ENCODE assay signal across 30 cellular contexts in the genomic region with DNA sequence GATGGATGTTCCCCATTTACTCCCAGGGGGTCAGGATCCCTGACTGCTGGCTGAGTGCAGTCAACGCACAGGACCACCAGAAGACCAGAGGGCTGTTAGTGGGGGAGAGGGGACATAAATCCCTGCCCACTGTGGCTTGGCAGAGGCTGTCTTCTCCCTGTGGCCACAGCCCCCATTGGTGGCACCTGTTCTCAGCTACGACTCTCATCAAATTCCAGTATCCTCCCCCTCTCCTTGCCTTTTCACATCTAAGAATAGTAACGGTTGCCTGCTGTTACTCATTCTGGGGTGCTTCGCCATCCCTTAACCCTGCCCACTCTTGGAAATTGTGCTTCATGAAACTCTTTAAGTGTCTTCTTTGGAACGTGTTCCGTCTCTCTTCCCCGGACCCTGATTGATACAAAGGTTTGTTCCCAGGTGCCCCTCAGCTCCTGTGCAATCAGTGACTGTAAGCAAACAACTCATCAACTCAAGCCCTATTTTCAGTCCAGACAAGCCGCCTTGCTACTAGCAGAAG. TPM values are rescaled to one million over a fixed set of nuclear protein-coding genes. Genes with fewer than 3 reads are reported as not detected.
"Had no signal": no experiment of that assay in that cellular context is flagged by ENCODE, and none has a peak within 500 bp of the region (broad histone marks: within the 10 kb centered on the region; RNA-seq: fewer than 3 reads in every experiment).

No MANE protein-coding gene starts in this region.

- H3K27me3 Mint-ChIP-seq: activated T-cell treated with anti-CD3 and anti-CD28 coated beads, Interleukin-2, amount 50 U/mL, for 24 hours had no signal

- H3K4me1 Mint-ChIP-seq: activated CD4-positive, alpha-beta memory T cell treated with anti-CD3 and anti-CD28 coated beads, Interleukin-2, amount 10 ng/mL, durations not matched to agents 7 days and 5 days; activated CD4-positive, alpha-beta T cell treated with anti-CD3 and anti-CD28 coated beads, Interleukin-2, amount 10 ng/mL, durations not matched to agents 7 days and 5 days; activated naive CD4-positive, alpha-beta T cell treated with anti-CD3 and anti-CD28 coated beads, Interleukin-2, amount 10 ng/mL, durations not matched to agents 7 days and 5 days; central memory CD8-positive, alpha-beta T cell had no signal

- H3K36me3 Mint-ChIP-seq: activated naive CD4-positive, alpha-beta T cell treated with anti-CD3 and anti-CD28 coated beads, Interleukin-2, amount 10 ng/mL, durations not matched to agents 7 days and 5 days; activated naive CD8-positive, alpha-beta T cell; WTC11 had no signal

- H3K27ac ChIP-seq: brain microvascular endothelial cell, esophagus muscularis mucosa, foreskin keratinocyte, gastroesophageal sphincter, VCaP had no signal

- H3K4me3 ChIP-seq: esophagus muscularis mucosa, gastroesophageal sphincter had no signal

- DNase-seq: activated CD4-positive, alpha-beta memory T cell treated with anti-CD3 and anti-CD28 coated beads, Interleukin-2, amount 10 ng/mL, durations not matched to agents 7 days and 5 days; activated CD4-positive, alpha-beta T cell treated with anti-CD3 and anti-CD28 coated beads for 1 hour; activated CD4-positive, alpha-beta T cell treated with anti-CD3 and anti-CD28 coated beads for 4 hours; activated CD4-positive, alpha-beta T cell treated with anti-CD3 and anti-CD28 coated beads, Interleukin-2, amount 10 ng/mL, durations not matched to agents 7 days and 5 days; activated CD4-positive, alpha-beta T cell treated with anti-CD3 and anti-CD28 coated beads, Interleukin-2, amount 50 U/mL, for 4 hours; activated CD8-positive, alpha-beta memory T cell treated with anti-CD3 and anti-CD28 coated beads, Interleukin-2, amount 50 U/mL, for 48 hours; activated gamma-delta T cell; activated naive CD4-positive, alpha-beta T cell; activated naive CD4-positive, alpha-beta T cell treated with anti-CD3 and anti-CD28 coated beads, Interleukin-2, amount 10 ng/mL, durations not matched to agents 7 days and 5 days; activated T-cell treated with anti-CD3 and anti-CD28 coated beads for 4 hours; activated T-cell treated with anti-CD3 and anti-CD28 coated beads, Interleukin-2, amount 50 U/mL, for 24 hours; activated T-cell treated with anti-CD3 and anti-CD28 coated beads, Interleukin-2, amount 50 U/mL, for 72 hours; amniotic stem cell; brain microvascular endothelial cell; cortex of kidney; dermis blood vessel endothelial cell; effector CD4-positive, alpha-beta T cell; effector memory CD8-positive, alpha-beta T cell; erythroblast; foreskin keratinocyte; T-helper 2 cell had no signal

- H3K27ac Mint-ChIP-seq: activated CD4-positive, alpha-beta memory T cell treated with anti-CD3 and anti-CD28 coated beads, Interleukin-2, amount 10 ng/mL, durations not matched to agents 7 days and 5 days; activated CD4-positive, alpha-beta T cell treated with anti-CD3 and anti-CD28 coated beads, Interleukin-2, amount 10 ng/mL, durations not matched to agents 7 days and 5 days; activated naive CD4-positive, alpha-beta T cell treated with anti-CD3 and anti-CD28 coated beads, Interleukin-2, amount 10 ng/mL, durations not matched to agents 7 days and 5 days; activated naive CD8-positive, alpha-beta T cell; activated T-cell treated with anti-CD3 and anti-CD28 coated beads, Interleukin-2, amount 50 U/mL, for 24 hours; activated T-cell treated with anti-CD3 and anti-CD28 coated beads, Interleukin-2, amount 50 U/mL, for 72 hours; effector memory CD8-positive, alpha-beta T cell; WTC11 had no signal

- H3K4me1 ChIP-seq: esophagus muscularis mucosa, foreskin keratinocyte, gastroesophageal sphincter had no signal

- H3K36me3 ChIP-seq: brain microvascular endothelial cell, esophagus muscularis mucosa, gastroesophageal sphincter had no signal

- H3K9me3 ChIP-seq: esophagus muscularis mucosa, gastroesophageal sphincter had no signal

- H3K4me3 Mint-ChIP-seq: activated CD4-positive, alpha-beta memory T cell treated with anti-CD3 and anti-CD28 coated beads, Interleukin-2, amount 10 ng/mL, durations not matched to agents 7 days and 5 days; activated CD4-positive, alpha-beta T cell treated with anti-CD3 and anti-CD28 coated beads, Interleukin-2, amount 10 ng/mL, durations not matched to agents 7 days and 5 days; activated naive CD4-positive, alpha-beta T cell treated with anti-CD3 and anti-CD28 coated beads, Interleukin-2, amount 10 ng/mL, durations not matched to agents 7 days and 5 days; activated naive CD8-positive, alpha-beta T cell; activated T-cell treated with anti-CD3 and anti-CD28 coated beads, Interleukin-2, amount 50 U/mL, for 24 hours; activated T-cell treated with anti-CD3 and anti-CD28 coated beads, Interleukin-2, amount 50 U/mL, for 72 hours; central memory CD8-positive, alpha-beta T cell; effector memory CD8-positive, alpha-beta T cell; WTC11 had no signal

- H3K9me3 Mint-ChIP-seq: activated CD4-positive, alpha-beta memory T cell treated with anti-CD3 and anti-CD28 coated beads, Interleukin-2, amount 10 ng/mL, durations not matched to agents 7 days and 5 days; activated CD4-positive, alpha-beta T cell treated with anti-CD3 and anti-CD28 coated beads, Interleukin-2, amount 10 ng/mL, durations not matched to agents 7 days and 5 days; activated naive CD4-positive, alpha-beta T cell treated with anti-CD3 and anti-CD28 coated beads, Interleukin-2, amount 10 ng/mL, durations not matched to agents 7 days and 5 days; activated T-cell treated with anti-CD3 and anti-CD28 coated beads, Interleukin-2, amount 50 U/mL, for 24 hours; activated T-cell treated with anti-CD3 and anti-CD28 coated beads, Interleukin-2, amount 50 U/mL, for 72 hours; central memory CD8-positive, alpha-beta T cell; effector memory CD8-positive, alpha-beta T cell; WTC11 had no signal

RNA-seq across cellular contexts. Expression of a gene that starts 58.9 kb away (rescaled TPM):
- total RNA-seq: activated CD4-positive, alpha-beta memory T cell treated with anti-CD3 and anti-CD28 coated beads, Interleukin-2, amount 10 ng/mL, durations not matched to agents 7 days and 5 days; activated CD4-positive, alpha-beta T cell treated with anti-CD3 and anti-CD28 coated beads, Interleukin-2, amount 10 ng/mL, durations not matched to agents 7 days and 5 days; activated T-cell treated with anti-CD3 and anti-CD28 coated beads, Interleukin-2, amount 50 U/mL, for 72 hours; bronchial epithelial cell; dermis blood vessel endothelial cell; esophagus muscularis mucosa; foreskin keratinocyte; gastroesophageal sphincter; glomerular endothelial cell; T-helper 1 cell treated with Interleukin-12 subunit alpha and Interleukin-12 subunit beta and Interleukin-4 antibody, amounts not matched to agents 30 ng/mL and 1 ng/mL, for 36 hours had no signal
- polyA plus RNA-seq: foreskin keratinocyte had no signal
